In the genomic region with DNA sequence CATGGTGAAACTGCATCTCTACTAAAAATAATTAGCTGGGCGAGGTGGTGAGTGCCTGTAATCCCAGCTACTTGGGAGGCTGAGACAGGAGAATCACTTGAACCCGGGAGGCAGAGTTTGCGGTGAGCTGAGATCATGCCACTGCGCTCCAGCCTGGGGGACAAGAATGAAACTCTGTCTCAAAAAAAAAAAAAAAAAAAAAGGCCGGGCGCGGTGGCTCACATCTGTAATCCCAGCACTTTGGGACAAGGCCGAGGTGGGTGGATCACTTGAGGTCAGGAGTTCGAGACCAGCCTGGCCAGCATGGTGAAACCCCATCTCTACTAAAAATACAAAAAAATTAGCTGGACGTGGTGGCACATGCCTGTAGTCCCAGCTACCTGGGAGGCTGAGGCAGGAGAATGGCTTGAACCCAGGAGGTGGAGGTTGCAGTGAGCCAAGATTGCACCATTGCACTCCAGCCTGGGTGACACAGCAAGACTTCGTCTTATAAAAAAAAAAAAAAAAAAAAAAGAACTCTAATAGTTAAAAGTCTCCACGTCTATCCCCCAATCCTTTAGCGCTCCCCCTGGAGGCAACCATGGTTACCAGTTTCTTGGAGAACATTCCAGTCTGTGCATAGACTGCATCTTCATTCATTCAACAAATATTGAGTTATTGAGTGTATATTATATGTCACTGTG, we compare ENCODE assay signal across 2 cellular contexts.
TF ChIP-seq lines count a peak whose summit lies in the region.

No MANE protein-coding gene starts in this region.

TF ChIP-seq in SK-N-SH, 30 proteins besides CTCF, POLR2A, EP300 and RAD21:
- TF ChIP-seq SMC3 (IDR thresholded peaks at IDR 0.05; ENCODE audit: low read depth, low read length): peak; percentile 23; the same call in 1 of the 2 replicates

TF ChIP-seq in GM12878, 131 proteins besides CTCF, POLR2A, EP300 and RAD21:
- TF ChIP-seq ZNF384 (IDR thresholded peaks at IDR 0.05; ENCODE audit: borderline replicate concordance, low read depth, low read length): peak; percentile 46; the same call in 1 of the 2 replicates
